2 cellular contexts compared by ENCODE assay signal in genomic region chr7:122719010-122719578, GRCh38.
TF ChIP-seq lines count a peak whose summit lies in the region.

No MANE protein-coding gene starts in this region.

TF ChIP-seq in GM23338, 12 proteins besides CTCF, POLR2A, EP300 and RAD21:
- TF ChIP-seq POLR2AphosphoS5 (IDR thresholded peaks at IDR 0.05; ENCODE audit: low read depth) (no peak), STAT1 (IDR thresholded peaks at IDR 0.05; ENCODE audit: unreplicated experiment) (no peak), ZNF331 (CRISPR knock-in tag; IDR thresholded peaks at IDR 0.05; ENCODE audit: low read depth) (no peak), EZH2phosphoT487 (IDR thresholded peaks at IDR 0.05; ENCODE audit: unreplicated experiment) (no peak), CREB1 (CRISPR knock-in tag; IDR thresholded peaks at IDR 0.05; ENCODE audit: low read depth) (no peak), EZH2 (IDR thresholded peaks at IDR 0.05; ENCODE audit: low read depth, unreplicated experiment) (no peak)
- TF ChIP-seq, protein P1, sequence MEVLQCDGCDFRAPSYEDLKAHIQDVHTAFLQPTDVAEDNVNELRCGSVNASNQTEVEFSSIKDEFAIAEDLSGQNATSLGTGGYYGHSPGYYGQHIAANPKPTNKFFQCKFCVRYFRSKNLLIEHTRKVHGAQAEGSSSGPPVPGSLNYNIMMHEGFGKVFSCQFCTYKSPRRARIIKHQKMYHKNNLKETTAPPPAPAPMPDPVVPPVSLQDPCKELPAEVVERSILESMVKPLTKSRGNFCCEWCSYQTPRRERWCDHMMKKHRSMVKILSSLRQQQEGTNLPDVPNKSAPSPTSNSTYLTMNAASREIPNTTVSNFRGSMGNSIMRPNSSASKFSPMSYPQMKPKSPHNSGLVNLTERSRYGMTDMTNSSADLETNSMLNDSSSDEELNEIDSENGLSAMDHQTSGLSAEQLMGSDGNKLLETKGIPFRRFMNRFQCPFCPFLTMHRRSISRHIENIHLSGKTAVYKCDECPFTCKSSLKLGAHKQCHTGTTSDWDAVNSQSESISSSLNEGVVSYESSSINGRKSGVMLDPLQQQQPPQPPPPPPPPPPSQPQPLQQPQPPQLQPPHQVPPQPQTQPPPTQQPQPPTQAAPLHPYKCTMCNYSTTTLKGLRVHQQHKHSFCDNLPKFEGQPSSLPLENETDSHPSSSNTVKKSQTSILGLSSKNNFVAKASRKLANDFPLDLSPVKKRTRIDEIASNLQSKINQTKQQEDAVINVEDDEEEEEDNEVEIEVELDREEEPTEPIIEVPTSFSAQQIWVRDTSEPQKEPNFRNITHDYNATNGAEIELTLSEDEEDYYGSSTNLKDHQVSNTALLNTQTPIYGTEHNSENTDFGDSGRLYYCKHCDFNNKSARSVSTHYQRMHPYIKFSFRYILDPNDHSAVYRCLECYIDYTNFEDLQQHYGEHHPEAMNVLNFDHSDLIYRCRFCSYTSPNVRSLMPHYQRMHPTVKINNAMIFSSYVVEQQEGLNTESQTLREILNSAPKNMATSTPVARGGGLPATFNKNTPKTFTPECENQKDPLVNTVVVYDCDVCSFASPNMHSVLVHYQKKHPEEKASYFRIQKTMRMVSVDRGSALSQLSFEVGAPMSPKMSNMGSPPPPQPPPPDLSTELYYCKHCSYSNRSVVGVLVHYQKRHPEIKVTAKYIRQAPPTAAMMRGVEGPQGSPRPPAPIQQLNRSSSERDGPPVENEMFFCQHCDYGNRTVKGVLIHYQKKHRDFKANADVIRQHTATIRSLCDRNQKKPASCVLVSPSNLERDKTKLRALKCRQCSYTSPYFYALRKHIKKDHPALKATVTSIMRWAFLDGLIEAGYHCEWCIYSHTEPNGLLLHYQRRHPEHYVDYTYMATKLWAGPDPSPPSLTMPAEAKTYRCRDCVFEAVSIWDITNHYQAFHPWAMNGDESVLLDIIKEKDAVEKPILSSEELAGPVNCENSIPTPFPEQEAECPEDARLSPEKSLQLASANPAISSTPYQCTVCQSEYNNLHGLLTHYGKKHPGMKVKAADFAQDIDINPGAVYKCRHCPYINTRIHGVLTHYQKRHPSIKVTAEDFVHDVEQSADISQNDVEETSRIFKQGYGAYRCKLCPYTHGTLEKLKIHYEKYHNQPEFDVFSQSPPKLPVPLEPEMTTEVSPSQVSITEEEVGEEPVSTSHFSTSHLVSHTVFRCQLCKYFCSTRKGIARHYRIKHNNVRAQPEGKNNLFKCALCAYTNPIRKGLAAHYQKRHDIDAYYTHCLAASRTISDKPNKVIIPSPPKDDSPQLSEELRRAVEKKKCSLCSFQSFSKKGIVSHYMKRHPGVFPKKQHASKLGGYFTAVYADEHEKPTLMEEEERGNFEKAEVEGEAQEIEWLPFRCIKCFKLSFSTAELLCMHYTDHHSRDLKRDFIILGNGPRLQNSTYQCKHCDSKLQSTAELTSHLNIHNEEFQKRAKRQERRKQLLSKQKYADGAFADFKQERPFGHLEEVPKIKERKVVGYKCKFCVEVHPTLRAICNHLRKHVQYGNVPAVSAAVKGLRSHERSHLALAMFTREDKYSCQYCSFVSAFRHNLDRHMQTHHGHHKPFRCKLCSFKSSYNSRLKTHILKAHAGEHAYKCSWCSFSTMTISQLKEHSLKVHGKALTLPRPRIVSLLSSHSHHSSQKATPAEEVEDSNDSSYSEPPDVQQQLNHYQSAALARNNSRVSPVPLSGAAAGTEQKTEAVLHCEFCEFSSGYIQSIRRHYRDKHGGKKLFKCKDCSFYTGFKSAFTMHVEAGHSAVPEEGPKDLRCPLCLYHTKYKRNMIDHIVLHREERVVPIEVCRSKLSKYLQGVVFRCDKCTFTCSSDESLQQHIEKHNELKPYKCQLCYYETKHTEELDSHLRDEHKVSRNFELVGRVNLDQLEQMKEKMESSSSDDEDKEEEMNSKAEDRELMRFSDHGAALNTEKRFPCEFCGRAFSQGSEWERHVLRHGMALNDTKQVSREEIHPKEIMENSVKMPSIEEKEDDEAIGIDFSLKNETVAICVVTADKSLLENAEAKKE (CRISPR knock-in tag; IDR thresholded peaks at IDR 0.05) = no peak
TF ChIP-seq in GM23338: peak in this region for 0.

TF ChIP-seq in GM12878, 131 proteins besides CTCF, POLR2A, EP300 and RAD21:
- peak in 1 of 2 experiments; percentile 63; a peak in 2 of 4 replicates for TF ChIP-seq IKZF2 (IDR thresholded peaks at IDR 0.05)
- peak; percentile 38; the same call in 1 of the 2 replicates for TF ChIP-seq RELB (IDR thresholded peaks at IDR 0.05; ENCODE audit: low read depth)
- no peak for TF ChIP-seq TBL1XR1 (IDR thresholded peaks at IDR 0.05; ENCODE audit: low read depth, low read length)
- TF ChIP-seq BHLHE40 (IDR thresholded peaks at IDR 0.05; ENCODE audit: borderline replicate concordance in 1 of 2, low read depth in 2 of 2, low read length in 1 of 2) = 0 out of 4 replicates have a peak, but pooled peaks of 1 of the 2 experiments have one; percentile 16
- TF ChIP-seq IKZF1 (conservative IDR thresholded peaks at IDR 0.05) = peak; percentile 65
- 0 out of 2 replicates have a peak, but pooled peaks have one; percentile 38 for TF ChIP-seq SPI1 (IDR thresholded peaks at IDR 0.05; ENCODE audit: borderline replicate concordance, insufficient read depth, low read depth, low read length)
- TF ChIP-seq SREBF2 (IDR thresholded peaks at IDR 0.05; ENCODE audit: low read length) = no peak
- peak; percentile 41; the same call in 1 of the 2 replicates for TF ChIP-seq DPF2 (IDR thresholded peaks at IDR 0.05)
- TF ChIP-seq MTA2 (IDR thresholded peaks at IDR 0.05; ENCODE audit: low read depth) = peak; percentile 17; the same call in 1 of the 2 replicates
TF ChIP-seq in GM12878: peak in this region for 7.
